Comparison of ENCODE assay signal across 10 cellular contexts in genomic region chr17:29664743-29665479, GRCh38. TPM values are rescaled to one million over a fixed set of nuclear protein-coding genes. Genes with fewer than 3 reads are reported as not detected.
DNase-seq lines count a peak whose midpoint lies in the region; ATAC-seq and TF ChIP-seq lines count a peak whose summit lies in the region.
"Had no signal": no experiment of that assay in that cellular context is flagged by ENCODE, and none has a peak within 500 bp of the region (broad histone marks: within the 10 kb centered on the region; RNA-seq: fewer than 3 reads in every experiment).

No MANE protein-coding gene starts in this region.

- H3K4me3 ChIP-seq in PC-9 (peak overlapping the region; percentile 33; the same call in 1 of the 2 replicates), spleen (no peak overlapping the region), coronary artery (no peak overlapping the region)
- H3K4me3 ChIP-seq: dorsolateral prefrontal cortex had no signal

- H3K27me3 ChIP-seq in PC-9 (ENCODE audit: insufficient read depth, low read depth): no peaks in the 10 kb centered on the region
- H3K27me3 ChIP-seq in spleen (replicated peaks in 1 of 7): no peaks in the 10 kb centered on the region
- H3K27me3 ChIP-seq: dorsolateral prefrontal cortex had no signal

- no peak overlapping the region for H3K4me3 Mint-ChIP-seq in activated CD8-positive, alpha-beta memory T cell treated with anti-CD3 and anti-CD28 coated beads, Interleukin-2, amount 10 ng/mL, durations not matched to agents 7 days and 5 days

- H3K4me1 Mint-ChIP-seq in activated CD8-positive, alpha-beta memory T cell treated with anti-CD3 and anti-CD28 coated beads, Interleukin-2, amount 10 ng/mL, durations not matched to agents 7 days and 5 days: peaks cover 18% of the 10 kb centered on the region

- H3K9me3 ChIP-seq in PC-9 (ENCODE audit: insufficient read depth, low read depth) (no peaks in the 10 kb centered on the region), spleen (no peaks in the 10 kb centered on the region)

- no peaks in the 10 kb centered on the region for H3K9me2 ChIP-seq in PC-9 (ENCODE audit: insufficient read depth)

- H3K27ac Mint-ChIP-seq in activated CD8-positive, alpha-beta memory T cell treated with anti-CD3 and anti-CD28 coated beads, Interleukin-2, amount 10 ng/mL, durations not matched to agents 7 days and 5 days: peak overlapping the region; percentile 40

- H3K27me3 Mint-ChIP-seq in activated CD8-positive, alpha-beta memory T cell treated with anti-CD3 and anti-CD28 coated beads, Interleukin-2, amount 10 ng/mL, durations not matched to agents 7 days and 5 days: no peaks in the 10 kb centered on the region

- no peak overlapping the region for H2AFZ ChIP-seq in PC-9

- BruUV-seq in PC-9 (replicated peaks; lab: Mats Ljungman, UMichigan): no TSS peak

- peaks cover 2% of the 10 kb centered on the region for H3K9me3 Mint-ChIP-seq in activated CD8-positive, alpha-beta memory T cell treated with anti-CD3 and anti-CD28 coated beads, Interleukin-2, amount 10 ng/mL, durations not matched to agents 7 days and 5 days (ENCODE audit: low read depth)

- CTCF ChIA-PET in activated CD8-positive, alpha-beta memory T cell treated with anti-CD3 and anti-CD28 coated beads, Interleukin-2, amount 10 ng/mL, durations not matched to agents 7 days and 5 days (lab: Charles Lee): interaction anchor here (1.8 to 1.9 kb wide), 2 partner anchors 48 to 51 kb away, joined by 4 to 5 read pairs; no protein-coding TSS in a partner anchor
- CTCF ChIA-PET in PC-9 (lab: Charles Lee): interaction anchor here (0.5 to 0.7 kb wide), 3 partner anchors 26 to 115 kb away, joined by 3 to 6 read pairs (median 6); no protein-coding TSS in a partner anchor

- H3K36me3 ChIP-seq in PC-9 (ENCODE audit: low read depth): no peaks in the 10 kb centered on the region
- peaks cover 2 to 100% (median 70%) of the 10 kb centered on the region in 6 donors for H3K36me3 ChIP-seq in spleen

- POLR2A ChIA-PET in PC-9 (lab: Charles Lee; ENCODE audit: unreplicated experiment): interaction anchor here (0.5 to 0.9 kb wide), 10 partner anchors 9 to 1306 kb away, joined by 3 to 7 read pairs (median 3); partner anchors contain the start of gene RNF135

- H3K79me2 ChIP-seq in PC-9 (ENCODE audit: low read depth): no peaks in the 10 kb centered on the region

- no peak for ATAC-seq in activated CD8-positive, alpha-beta memory T cell treated with anti-CD3 and anti-CD28 coated beads, Interleukin-2, amount 10 ng/mL, durations not matched to agents 7 days and 5 days
- no peak for ATAC-seq in HG02885 (IDR thresholded peaks at IDR 0.05; ENCODE audit: poor library complexity, unreplicated experiment)

- peak overlapping the region; percentile 79 for H3K4me2 ChIP-seq in PC-9

- no peak for TF ChIP-seq CTCF in PC-9 (conservative IDR thresholded peaks at IDR 0.05)
- no peak for TF ChIP-seq CTCF in spleen (IDR thresholded peaks at IDR 0.05 in 8 of 11, conservative IDR thresholded peaks at IDR 0.05 in 3 of 11)
- TF ChIP-seq CTCF in coronary artery (IDR thresholded peaks at IDR 0.05): no peak

- TF ChIP-seq POLR2A in spleen (IDR thresholded peaks at IDR 0.05): no peak

- H3K27ac ChIP-seq in PC-9 (peak overlapping the region; percentile 98), epithelial cell of prostate (peak overlapping the region; percentile 90), spleen (peak overlapping the region in 6 of 8 donors; percentile 19 to 70 (median 57)), coronary artery (no peak overlapping the region)

- DNase-seq in activated CD8-positive, alpha-beta memory T cell treated with anti-CD3 and anti-CD28 coated beads, Interleukin-2, amount 10 ng/mL, durations not matched to agents 7 days and 5 days: no peak
- DNase-seq in activated CD8-positive, alpha-beta memory T cell treated with anti-CD3 and anti-CD28 coated beads, Interleukin-2, amount 50 U/mL, for 4 hours: no peak
- peak; percentile 15 to 92 for DNase-seq in PC-9
- peak; percentile 64 for DNase-seq in epithelial cell of prostate (ENCODE audit: low read depth, low spot score)
- DNase-seq in spleen: no peak
- DNase-seq in coronary artery (ENCODE audit: low spot score): no peak
- no peak for DNase-seq in NCI-H524 (lab: John Stamatoyannopoulos, UW)
- DNase-seq: dorsolateral prefrontal cortex, NCI-H1694 treated with DMSO at 0.1 percent for 48 hours had no signal

- no peaks in the 10 kb centered on the region for H4K20me1 ChIP-seq in PC-9 (ENCODE audit: insufficient read depth)

- H3K36me3 Mint-ChIP-seq in activated CD8-positive, alpha-beta memory T cell treated with anti-CD3 and anti-CD28 coated beads, Interleukin-2, amount 10 ng/mL, durations not matched to agents 7 days and 5 days: peaks cover 52% of the 10 kb centered on the region

- peaks cover 33% of the 10 kb centered on the region for H3F3A ChIP-seq in PC-9 (ENCODE audit: insufficient read depth, low read depth)

- WGBS in spleen, 5 donors: 54 to 76% (median 71%) methylated on average over 2 of the region's 2 CpGs

- intact Hi-C loops in PC-9 (cut with micrococcal nuclease; ENCODE audit: unreplicated experiment) (loop anchor here (1.0 to 2.0 kb wide), 2 partner anchors 46 to 96 kb away; no protein-coding TSS in a partner anchor), spleen (cut with DNase I; ENCODE audit: low total_unique reads) (no loop called here)

- H3K4me1 ChIP-seq in PC-9 (replicated peaks; ENCODE audit: insufficient read depth) (peaks cover 51% of the 10 kb centered on the region), spleen (peaks cover 3 to 36% (median 11%) of the 10 kb centered on the region in 6 donors)

RNA-seq across cellular contexts. Expression of gene CORO6, which starts 42.2 kb away (rescaled TPM):
- total RNA-seq in activated CD8-positive, alpha-beta memory T cell treated with anti-CD3 and anti-CD28 coated beads, Interleukin-2, amount 10 ng/mL, durations not matched to agents 7 days and 5 days: 1 to 10 TPM; 2.7 to 7.0 TPM
- 35.0 and 52.1 TPM in 2 replicates for total RNA-seq in PC-9 (2021)
- total RNA-seq in spleen: 1 to 10 TPM in 6 of 7 donors, under 1 TPM in 1; 0.81 to 4.8 (median 2.7) TPM
- 1 to 10 TPM; 4.0 to 5.1 (median 4.6) TPM for polyA plus RNA-seq in spleen

Comparison
In these comparisons a context has a peak if more than half of its experiments do, and no peak if none do; other contexts are left out.
1. DNase-seq: peak in PC-9 (2 of 2) and epithelial cell of prostate (single experiment); none in activated CD8-positive, alpha-beta memory T cell treated with anti-CD3 and anti-CD28 coated beads, Interleukin-2, amount 10 ng/mL, durations not matched to agents 7 days and 5 days (single experiment), activated CD8-positive, alpha-beta memory T cell treated with anti-CD3 and anti-CD28 coated beads, Interleukin-2, amount 50 U/mL, for 4 hours (single experiment), spleen (single experiment), coronary artery (single experiment) and NCI-H524 (0 of 2).
2. H3K27ac ChIP-seq: peak in PC-9 (single experiment), epithelial cell of prostate (single experiment) and spleen (6 of 8); none in coronary artery (0 of 2).